Comparison of ENCODE assay signal across 9 cellular contexts in the genomic region with DNA sequence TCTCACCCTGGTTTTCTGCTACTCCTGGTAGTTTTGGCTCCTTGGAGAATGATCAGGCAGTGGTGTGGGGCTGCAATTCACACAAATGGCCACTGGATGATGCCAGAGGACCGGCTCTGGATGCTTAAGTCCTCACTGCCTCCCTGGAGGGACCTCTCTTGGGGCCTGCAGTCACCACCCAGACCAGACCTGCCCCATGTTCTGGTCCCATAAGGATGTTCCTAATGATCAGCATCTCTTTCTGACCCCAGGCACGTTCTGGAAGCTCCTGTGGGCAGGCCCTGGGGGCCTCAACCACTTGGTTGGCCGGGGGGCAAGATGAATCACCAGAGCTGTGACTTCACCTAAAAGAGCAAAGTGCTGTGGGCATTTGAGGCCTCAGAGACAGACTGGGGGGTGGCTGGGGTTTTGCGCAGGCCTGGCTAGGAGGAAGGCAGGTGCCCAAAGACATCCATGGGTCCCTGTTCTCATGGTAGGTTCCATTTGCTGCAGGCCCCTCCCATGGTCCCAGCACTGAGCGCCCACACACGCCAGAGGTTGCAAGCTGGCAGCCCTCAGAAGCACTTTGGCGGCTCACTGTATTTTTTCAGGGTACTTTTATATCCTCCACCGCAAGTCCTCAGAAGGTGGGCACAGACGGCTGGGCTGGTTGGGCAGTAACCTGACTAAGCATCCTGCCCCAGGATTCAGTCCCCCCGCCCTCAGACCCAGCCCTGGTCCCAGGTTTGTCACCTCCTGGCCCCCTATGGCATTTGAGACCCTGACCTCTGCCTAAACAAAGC. TPM values are rescaled to one million over a fixed set of nuclear protein-coding genes. Genes with fewer than 3 reads are reported as not detected.
A peak's percentile ranks its signal among the peaks of the same experiment; 100 is the strongest.
DNase-seq lines count a peak whose midpoint lies in the region; ATAC-seq and TF ChIP-seq lines count a peak whose summit lies in the region.
"Had no signal": no experiment of that assay in that cellular context is flagged by ENCODE, and none has a peak within 500 bp of the region (broad histone marks: within the 10 kb centered on the region; RNA-seq: fewer than 3 reads in every experiment).

No MANE protein-coding gene starts in this region.

- H3K27me3 ChIP-seq in sigmoid colon, result peaks cover 0 to 13% (median 7%) of the 10 kb centered on the region in 3 donors

- in situ Hi-C loops in astrocyte of the cerebellum (cut with HindIII; ENCODE audit: low sequenced_read_pairs), result loop anchor here (25.0 kb wide), 1 partner anchor 231 kb away; the partner anchor contains the start of gene PEMT

- WGBS in sigmoid colon, 2 donors, result 66 to 72% methylated on average over 10 of the region's 10 CpGs

- H3K36me3 ChIP-seq in sigmoid colon, result no peaks in the 10 kb centered on the region

- TF ChIP-seq POLR2A in sigmoid colon (IDR thresholded peaks at IDR 0.05), result no peak

- peak; percentile 42 for DNase-seq in NCI-H187 (lab: John Stamatoyannopoulos, UW)
- DNase-seq in NCI-H187 treated with DMSO at 0.1 percent for 48 hours (lab: John Stamatoyannopoulos, UW), result no peak
- DNase-seq in NCI-H1694 treated with DMSO at 0.1 percent for 48 hours (lab: John Stamatoyannopoulos, UW), result peak; percentile 85
- DNase-seq in T-helper 9 cell, result peak; percentile 57
- peak; percentile 78 for DNase-seq in astrocyte of the cerebellum (ENCODE audit: low read depth)
- peak; percentile 93 for DNase-seq in hepatic stellate cell (ENCODE audit: low spot score)
- peak; percentile 81 for DNase-seq in sigmoid colon

- no peak for TF ChIP-seq EP300 in sigmoid colon (IDR thresholded peaks at IDR 0.05)

- H3K4me3 ChIP-seq in astrocyte of the cerebellum (ENCODE audit: low read depth, low read length) (no peak overlapping the region), sigmoid colon (no peak overlapping the region)
- H3K4me3 ChIP-seq: skin epidermis had no signal

- ATAC-seq in HG02884 (IDR thresholded peaks at IDR 0.05; ENCODE audit: unreplicated experiment), result no peak

- no peak overlapping the region for H3K27ac ChIP-seq in sigmoid colon
- H3K27ac ChIP-seq: skin epidermis had no signal

- TF ChIP-seq CTCF in astrocyte of the cerebellum (IDR thresholded peaks at IDR 0.05; ENCODE audit: low read depth, low read length, missing control alignments) (peak; percentile 100), sigmoid colon (IDR thresholded peaks at IDR 0.05) (peak; percentile 89 to 99 (median 98))

- intact Hi-C loops in sigmoid colon (cut with DNase I), result loop anchor here (1.0 to 2.0 kb wide), 2 partner anchors 212 to 286 kb away; no protein-coding TSS in a partner anchor

- peaks cover 0 to 5% (median 0%) of the 10 kb centered on the region in 4 donors for H3K9me3 ChIP-seq in sigmoid colon

- peaks cover 0 to 7% (median 4%) of the 10 kb centered on the region in 4 donors for H3K4me1 ChIP-seq in sigmoid colon

RNA-seq across cellular contexts. Expression of gene NT5M, which starts 53.2 kb away (rescaled TPM):
- total RNA-seq in sigmoid colon, result 1 to 10 TPM; 4.3 to 5.8 (median 5.5) TPM
- polyA plus RNA-seq in sigmoid colon, result 1 to 10 TPM in 2 of 3 donors, under 1 TPM in 1; 0.92 to 4.2 (median 1.9) TPM
